Comparison of ENCODE assay signal across 13 cellular contexts in genomic region chr1:150273310-150273709, GRCh38. TPM values are rescaled to one million over a fixed set of nuclear protein-coding genes. Genes with fewer than 3 reads are reported as not detected.
DNase-seq lines count a peak whose midpoint lies in the region; FAIRE-seq and TF ChIP-seq lines count a peak whose summit lies in the region.
"Had no signal": no experiment of that assay in that cellular context is flagged by ENCODE, and none has a peak within 500 bp of the region (broad histone marks: within the 10 kb centered on the region; RNA-seq: fewer than 3 reads in every experiment).

No MANE protein-coding gene starts in this region.

- H3K27me3 ChIP-seq in HUES64 (ENCODE audit: insufficient read depth, low read length) (no peaks in the 10 kb centered on the region), brain microvascular endothelial cell (replicated peaks) (no peaks in the 10 kb centered on the region)

- peak overlapping the region; percentile 54 for H3K4me3 ChIP-seq in HUES64 (ENCODE audit: low read length)
- peak overlapping the region; percentile 46 for H3K4me3 ChIP-seq in brain microvascular endothelial cell (ENCODE audit: low read depth, low read length)
- peak overlapping the region; percentile 28 to 57 for H3K4me3 ChIP-seq in kidney (ENCODE audit: low read length in 2 of 2)

- H3K27ac ChIP-seq in HUES64 (ENCODE audit: low read depth, low read length) (no peak overlapping the region), brain microvascular endothelial cell (peak overlapping the region; percentile 5), kidney (ENCODE audit: low read depth in 2 of 2, low read length in 2 of 2) (no peak overlapping the region), temporal lobe (ENCODE audit: low read depth, low read length) (peak overlapping the region; percentile 5)

- WGBS in HUES64, result 83% methylated on average over 1 of the region's 1 CpG

- no peaks in the 10 kb centered on the region for H3K9me3 ChIP-seq in HUES64 (ENCODE audit: insufficient read depth, low read depth, low read length)
- no peaks in the 10 kb centered on the region for H3K9me3 ChIP-seq in kidney (ENCODE audit: control insufficient read depth in 1 of 2, low read length in 2 of 2)

- in situ Hi-C loops in brain microvascular endothelial cell (cut with HindIII; ENCODE audit: low pct_ligation_motif_present, low sequenced_read_pairs), result no loop called here

- no peak overlapping the region for H3K27ac Mint-ChIP-seq in activated T-helper 1 cell treated with anti-CD3 and anti-CD28 coated beads, Interleukin-12 subunit alpha, Interleukin-12 subunit beta, Interleukin-2, Interleukin-4 antibody, amounts not matched to agents 30 ng/mL and 10 ng/mL and 1 ng/mL, durations not matched to agents 14 hours and 24 hours and 36 hours
- H3K27ac Mint-ChIP-seq: T-helper 17 cell had no signal

- H3K4me1 Mint-ChIP-seq in activated T-helper 1 cell treated with anti-CD3 and anti-CD28 coated beads, Interleukin-12 subunit alpha, Interleukin-12 subunit beta, Interleukin-2, Interleukin-4 antibody, amounts not matched to agents 30 ng/mL and 10 ng/mL and 1 ng/mL, durations not matched to agents 14 hours and 24 hours and 36 hours (ENCODE audit: low read depth), result peaks cover 15% of the 10 kb centered on the region

- no peak for TF ChIP-seq POLR2A in GM12892 (IDR thresholded peaks at IDR 0.05; ENCODE audit: low read depth, low read length)

- no peak overlapping the region for H3K4me3 Mint-ChIP-seq in activated T-helper 1 cell treated with anti-CD3 and anti-CD28 coated beads, Interleukin-12 subunit alpha, Interleukin-12 subunit beta, Interleukin-2, Interleukin-4 antibody, amounts not matched to agents 30 ng/mL and 10 ng/mL and 1 ng/mL, durations not matched to agents 14 hours and 24 hours and 36 hours
- H3K4me3 Mint-ChIP-seq: T-helper 17 cell had no signal

- FAIRE-seq in kidney (lab: Jason Lieb, UNC), result no peak
- FAIRE-seq in GM12892 (lab: Jason Lieb, UNC), result no peak

- TF ChIP-seq CTCF in brain microvascular endothelial cell (IDR thresholded peaks at IDR 0.05; ENCODE audit: low read depth, low read length, missing control alignments) (no peak), kidney (IDR thresholded peaks at IDR 0.05; ENCODE audit: borderline replicate concordance, extremely low read depth, insufficient read depth) (no peak)

- H3K4me1 ChIP-seq in HUES64 (ENCODE audit: insufficient read depth, low read length) (peaks cover 18% of the 10 kb centered on the region), kidney (ENCODE audit: control insufficient read depth in 1 of 2, insufficient read depth in 1 of 2, low read depth in 1 of 2, low read length in 2 of 2) (peaks cover 0 to 5% of the 10 kb centered on the region in 2 donors)

- H3K9me3 Mint-ChIP-seq in activated T-helper 1 cell treated with anti-CD3 and anti-CD28 coated beads, Interleukin-12 subunit alpha, Interleukin-12 subunit beta, Interleukin-2, Interleukin-4 antibody, amounts not matched to agents 30 ng/mL and 10 ng/mL and 1 ng/mL, durations not matched to agents 14 hours and 24 hours and 36 hours, result no peaks in the 10 kb centered on the region

- intact Hi-C loops in kidney (cut with DNase I), result no loop called here
- intact Hi-C loops in activated T-helper 1 cell treated with anti-CD3 and anti-CD28 coated beads, Interleukin-12 subunit alpha, Interleukin-12 subunit beta, Interleukin-2, Interleukin-4 antibody, amounts not matched to agents 30 ng/mL and 10 ng/mL and 1 ng/mL, durations not matched to agents 14 hours and 24 hours and 36 hours (cut with micrococcal nuclease), result no loop called here

- H3K36me3 Mint-ChIP-seq in activated T-helper 1 cell treated with anti-CD3 and anti-CD28 coated beads, Interleukin-12 subunit alpha, Interleukin-12 subunit beta, Interleukin-2, Interleukin-4 antibody, amounts not matched to agents 30 ng/mL and 10 ng/mL and 1 ng/mL, durations not matched to agents 14 hours and 24 hours and 36 hours (ENCODE audit: low read depth), result peaks cover 6% of the 10 kb centered on the region

- H3K9ac ChIP-seq in HUES64 (ENCODE audit: low read depth, low read length) (peak overlapping the region; percentile 64; the same call in 1 of the 2 replicates), kidney (ENCODE audit: low read length in 2 of 2) (peak overlapping the region; percentile 19 to 21)

- H3K36me3 ChIP-seq in HUES64 (ENCODE audit: insufficient read depth, low read length) (peaks cover 8% of the 10 kb centered on the region; the same call in 1 of the 2 replicates), brain microvascular endothelial cell (replicated peaks) (no peaks in the 10 kb centered on the region), kidney (ENCODE audit: control insufficient read depth in 1 of 2, insufficient read depth in 2 of 2, low read length in 2 of 2) (no peaks in the 10 kb centered on the region)

- peaks cover 3% of the 10 kb centered on the region for H3K27me3 Mint-ChIP-seq in activated T-helper 1 cell treated with anti-CD3 and anti-CD28 coated beads, Interleukin-12 subunit alpha, Interleukin-12 subunit beta, Interleukin-2, Interleukin-4 antibody, amounts not matched to agents 30 ng/mL and 10 ng/mL and 1 ng/mL, durations not matched to agents 14 hours and 24 hours and 36 hours (ENCODE audit: insufficient read depth)
- H3K27me3 Mint-ChIP-seq: T-helper 17 cell had no signal

- DNase-seq in brain microvascular endothelial cell (no peak), kidney (no peak), GM12892 (ENCODE audit: insufficient read length) (no peak)
- no peak for DNase-seq in stimulated activated CD4-positive, alpha-beta T cell treated with anti-CD3 and anti-CD28 coated beads, Interleukin-2, amount 100 ng/mL, for 48 hours
- DNase-seq in activated T-helper 1 cell treated with anti-CD3 and anti-CD28 coated beads, Interleukin-12 subunit alpha, Interleukin-12 subunit beta, Interleukin-2, Interleukin-4 antibody, amounts not matched to agents 30 ng/mL and 10 ng/mL and 1 ng/mL, durations not matched to agents 14 hours and 24 hours and 36 hours (ENCODE audit: low spot score), result no peak
- DNase-seq in stimulated activated CD4-positive, alpha-beta T cell treated with anti-CD3 and anti-CD28 coated beads, Interleukin-1b, Interleukin-23, amount 100 ng/mL, for 48 hours, result no peak
- DNase-seq: DND-41, HCEC 1CT, NCI-H82, T-helper 17 cell had no signal

RNA-seq across cellular contexts. Expression of gene C1orf54, which starts 0.7 kb away (rescaled TPM):
- 15.6 TPM for polyA plus RNA-seq in HUES64 (2013, experiment 1 of 2)
- 21.0 TPM for polyA plus RNA-seq in HUES64 (2013, experiment 2 of 2)
- total RNA-seq in kidney (17.1 TPM), temporal lobe (4.7 TPM)
- polyA plus RNA-seq in kidney (ENCODE audit: insufficient read depth, low read depth, low replicate concordance), result 67.2 TPM
- total RNA-seq in activated T-helper 1 cell treated with anti-CD3 and anti-CD28 coated beads, Interleukin-12 subunit alpha, Interleukin-12 subunit beta, Interleukin-2, Interleukin-4 antibody, amounts not matched to agents 30 ng/mL and 10 ng/mL and 1 ng/mL, durations not matched to agents 14 hours and 24 hours and 36 hours, result 1.6 TPM in 2 replicates
- 14.6 TPM for polyA plus RNA-seq in GM12892 (2012; ENCODE audit: missing spikeins)

RNA-seq across cellular contexts. Expression of gene APH1A, which starts 4.5 kb away (rescaled TPM):
- 78.7 TPM for polyA plus RNA-seq in HUES64 (2013, experiment 1 of 2)
- 81.8 TPM for polyA plus RNA-seq in HUES64 (2013, experiment 2 of 2)
- total RNA-seq in kidney (147 TPM), temporal lobe (44.0 TPM)
- 116 TPM for polyA plus RNA-seq in kidney (ENCODE audit: insufficient read depth, low read depth, low replicate concordance)
- 102 and 111 TPM in 2 replicates for total RNA-seq in activated T-helper 1 cell treated with anti-CD3 and anti-CD28 coated beads, Interleukin-12 subunit alpha, Interleukin-12 subunit beta, Interleukin-2, Interleukin-4 antibody, amounts not matched to agents 30 ng/mL and 10 ng/mL and 1 ng/mL, durations not matched to agents 14 hours and 24 hours and 36 hours
- 76.6 TPM for polyA plus RNA-seq in GM12892 (2012; ENCODE audit: missing spikeins)

RNA-seq across cellular contexts. Expression of gene CIART, which starts 9.0 kb away (rescaled TPM):
- 7.2 TPM for polyA plus RNA-seq in HUES64 (2013, experiment 1 of 2)
- polyA plus RNA-seq in HUES64 (2013, experiment 2 of 2), result 8.2 TPM
- total RNA-seq in kidney (8.8 TPM), temporal lobe (1.7 TPM)
- 9.1 TPM for polyA plus RNA-seq in kidney (ENCODE audit: insufficient read depth, low read depth, low replicate concordance)
- total RNA-seq in activated T-helper 1 cell treated with anti-CD3 and anti-CD28 coated beads, Interleukin-12 subunit alpha, Interleukin-12 subunit beta, Interleukin-2, Interleukin-4 antibody, amounts not matched to agents 30 ng/mL and 10 ng/mL and 1 ng/mL, durations not matched to agents 14 hours and 24 hours and 36 hours, result 3.4 TPM in 2 replicates
- polyA plus RNA-seq in GM12892 (2012; ENCODE audit: missing spikeins), result 2.5 TPM

RNA-seq across cellular contexts. Expression of gene CA14, which starts 15.7 kb away (rescaled TPM):
- 47.4 TPM for polyA plus RNA-seq in HUES64 (2013, experiment 1 of 2)
- polyA plus RNA-seq in HUES64 (2013, experiment 2 of 2), result 57.2 TPM
- total RNA-seq in kidney, result 0.35 TPM
- 0.41 TPM for polyA plus RNA-seq in kidney (ENCODE audit: insufficient read depth, low read depth, low replicate concordance)
- total RNA-seq in temporal lobe, result 1.7 TPM
- total RNA-seq in activated T-helper 1 cell treated with anti-CD3 and anti-CD28 coated beads, Interleukin-12 subunit alpha, Interleukin-12 subunit beta, Interleukin-2, Interleukin-4 antibody, amounts not matched to agents 30 ng/mL and 10 ng/mL and 1 ng/mL, durations not matched to agents 14 hours and 24 hours and 36 hours, result not detected in 2 replicates
- polyA plus RNA-seq in GM12892 (2012; ENCODE audit: missing spikeins), result 0.51 TPM
- total RNA-seq: M059J, T-helper 17 cell had no signal

RNA-seq across cellular contexts. Expression of gene MRPS21, which starts 20.4 kb away (rescaled TPM):
- polyA plus RNA-seq in HUES64 (2013, experiment 1 of 2), result 91.5 TPM
- polyA plus RNA-seq in HUES64 (2013, experiment 2 of 2), result 87.9 TPM
- 71.7 TPM for total RNA-seq in kidney
- polyA plus RNA-seq in kidney (ENCODE audit: insufficient read depth, low read depth, low replicate concordance), result 134 TPM
- 44.7 TPM for total RNA-seq in temporal lobe
- 81.4 and 85.2 TPM in 2 replicates for total RNA-seq in activated T-helper 1 cell treated with anti-CD3 and anti-CD28 coated beads, Interleukin-12 subunit alpha, Interleukin-12 subunit beta, Interleukin-2, Interleukin-4 antibody, amounts not matched to agents 30 ng/mL and 10 ng/mL and 1 ng/mL, durations not matched to agents 14 hours and 24 hours and 36 hours
- 60.1 TPM for polyA plus RNA-seq in GM12892 (2012; ENCODE audit: missing spikeins)

Comparison
In these comparisons a context has a peak if more than half of its experiments do, and no peak if none do; other contexts are left out.
1. H3K27ac ChIP-seq: peak in brain microvascular endothelial cell (single experiment) and temporal lobe (single experiment); none in HUES64 (single experiment) and kidney (0 of 2).
2. Peak in every context shown above with its lines, with median percentiles within 50 percentile points of each other: H3K4me3 ChIP-seq.